19 cellular contexts compared by ENCODE assay signal in the genomic region with DNA sequence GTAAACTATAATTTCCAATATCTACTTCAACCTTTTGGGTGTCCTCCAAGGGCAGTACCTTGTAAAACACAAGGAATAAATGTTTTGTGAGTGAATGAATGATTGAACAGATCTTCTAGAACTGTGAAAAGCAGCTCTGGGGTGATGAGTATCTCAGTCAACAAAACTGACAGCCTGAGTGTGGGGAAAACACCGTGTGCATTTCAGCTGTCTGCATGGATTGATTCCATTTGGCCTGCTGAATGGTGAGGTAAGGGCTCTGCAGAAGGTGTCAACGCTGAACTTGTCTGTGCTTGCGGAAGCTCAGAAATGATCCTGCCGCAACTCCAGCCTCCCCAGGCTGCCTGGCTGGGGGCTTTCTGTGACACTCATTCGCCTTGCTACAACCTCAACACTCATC.
"Had no signal": no experiment of that assay in that cellular context is flagged by ENCODE, and none has a peak within 500 bp of the region (broad histone marks: within the 10 kb centered on the region; RNA-seq: fewer than 3 reads in every experiment).

No MANE protein-coding gene starts in this region.

- H3K36me3 ChIP-seq: heart left ventricle, right lobe of liver, thoracic aorta, upper lobe of left lung had no signal

- DNase-seq: activated B cell treated with CpG ODN at 0.5 μM for 24 hours; activated CD4-positive, alpha-beta memory T cell treated with anti-CD3 and anti-CD28 coated beads, Interleukin-2, amount 10 ng/mL, durations not matched to agents 7 days and 5 days; activated CD4-positive, alpha-beta T cell treated with anti-CD3 and anti-CD28 coated beads for 4 hours; activated CD8-positive, alpha-beta memory T cell treated with anti-CD3 and anti-CD28 coated beads, Interleukin-2, amount 10 ng/mL, durations not matched to agents 7 days and 5 days; activated naive CD4-positive, alpha-beta T cell; activated naive CD8-positive, alpha-beta T cell treated with anti-CD3 and anti-CD28 coated beads for 36 hours; amniotic stem cell; caudate nucleus; dorsolateral prefrontal cortex; heart left ventricle; mesenchymal stem cell; mucosa of descending colon; naive thymus-derived CD4-positive, alpha-beta T cell; right lobe of liver; stimulated activated naive B cell treated with anti-CD40 and anti-IgM and Interleukin-4, amounts not matched to agents 10 μg/mL and 1 μg/mL and 100 μg/mL, for 72 hours; SW 1271; upper lobe of left lung had no signal

- H3K27ac ChIP-seq: dorsolateral prefrontal cortex, heart left ventricle, right lobe of liver, thoracic aorta, upper lobe of left lung had no signal

- H3K9me3 ChIP-seq: heart left ventricle, mucosa of descending colon, right lobe of liver, thoracic aorta, upper lobe of left lung had no signal

- H3K27ac Mint-ChIP-seq: activated B cell treated with CpG ODN at 0.5 μM for 24 hours; activated CD4-positive, alpha-beta memory T cell treated with anti-CD3 and anti-CD28 coated beads, Interleukin-2, amount 10 ng/mL, durations not matched to agents 7 days and 5 days; activated CD8-positive, alpha-beta memory T cell treated with anti-CD3 and anti-CD28 coated beads, Interleukin-2, amount 10 ng/mL, durations not matched to agents 7 days and 5 days; activated naive CD8-positive, alpha-beta T cell treated with anti-CD3 and anti-CD28 coated beads for 36 hours; activated T-helper 17 cell treated with anti-CD3 and anti-CD28 coated beads, Interleukin-2, amount 50 U/mL, for 72 hours; naive thymus-derived CD4-positive, alpha-beta T cell; stimulated activated naive B cell treated with anti-CD40 and anti-IgM and Interleukin-4, amounts not matched to agents 10 μg/mL and 1 μg/mL and 100 μg/mL, for 72 hours had no signal

- H3K27me3 ChIP-seq: dorsolateral prefrontal cortex, heart left ventricle, right lobe of liver, upper lobe of left lung had no signal

- H3K4me1 ChIP-seq: upper lobe of left lung had no signal

- H3K4me3 ChIP-seq: dorsolateral prefrontal cortex, heart left ventricle, mucosa of descending colon, right lobe of liver, thoracic aorta, upper lobe of left lung had no signal

- ATAC-seq: activated CD8-positive, alpha-beta memory T cell treated with anti-CD3 and anti-CD28 coated beads, Interleukin-2, amount 10 ng/mL, durations not matched to agents 7 days and 5 days; activated T-helper 17 cell treated with anti-CD3 and anti-CD28 coated beads, Interleukin-2, amount 50 U/mL, for 72 hours; heart left ventricle; mucosa of descending colon; naive thymus-derived CD4-positive, alpha-beta T cell; right lobe of liver; stimulated activated naive B cell treated with anti-CD40 and anti-IgM and Interleukin-4, amounts not matched to agents 10 μg/mL and 1 μg/mL and 100 μg/mL, for 72 hours had no signal

- H3K4me3 Mint-ChIP-seq: activated B cell treated with CpG ODN at 0.5 μM for 24 hours; activated CD4-positive, alpha-beta memory T cell treated with anti-CD3 and anti-CD28 coated beads, Interleukin-2, amount 10 ng/mL, durations not matched to agents 7 days and 5 days; activated CD8-positive, alpha-beta memory T cell treated with anti-CD3 and anti-CD28 coated beads, Interleukin-2, amount 10 ng/mL, durations not matched to agents 7 days and 5 days; activated naive CD8-positive, alpha-beta T cell treated with anti-CD3 and anti-CD28 coated beads for 36 hours; activated T-helper 17 cell treated with anti-CD3 and anti-CD28 coated beads, Interleukin-2, amount 50 U/mL, for 72 hours; naive thymus-derived CD4-positive, alpha-beta T cell; stimulated activated naive B cell treated with anti-CD40 and anti-IgM and Interleukin-4, amounts not matched to agents 10 μg/mL and 1 μg/mL and 100 μg/mL, for 72 hours had no signal

- H3K4me1 Mint-ChIP-seq: activated B cell treated with CpG ODN at 0.5 μM for 24 hours; activated CD4-positive, alpha-beta memory T cell treated with anti-CD3 and anti-CD28 coated beads, Interleukin-2, amount 10 ng/mL, durations not matched to agents 7 days and 5 days; activated naive CD8-positive, alpha-beta T cell treated with anti-CD3 and anti-CD28 coated beads for 36 hours; activated T-helper 17 cell treated with anti-CD3 and anti-CD28 coated beads, Interleukin-2, amount 50 U/mL, for 72 hours had no signal

- H3K27me3 Mint-ChIP-seq: activated B cell treated with CpG ODN at 0.5 μM for 24 hours; activated naive CD8-positive, alpha-beta T cell treated with anti-CD3 and anti-CD28 coated beads for 36 hours; activated T-helper 17 cell treated with anti-CD3 and anti-CD28 coated beads, Interleukin-2, amount 50 U/mL, for 72 hours; stimulated activated naive B cell treated with anti-CD40 and anti-IgM and Interleukin-4, amounts not matched to agents 10 μg/mL and 1 μg/mL and 100 μg/mL, for 72 hours had no signal
